In the genomic region with DNA sequence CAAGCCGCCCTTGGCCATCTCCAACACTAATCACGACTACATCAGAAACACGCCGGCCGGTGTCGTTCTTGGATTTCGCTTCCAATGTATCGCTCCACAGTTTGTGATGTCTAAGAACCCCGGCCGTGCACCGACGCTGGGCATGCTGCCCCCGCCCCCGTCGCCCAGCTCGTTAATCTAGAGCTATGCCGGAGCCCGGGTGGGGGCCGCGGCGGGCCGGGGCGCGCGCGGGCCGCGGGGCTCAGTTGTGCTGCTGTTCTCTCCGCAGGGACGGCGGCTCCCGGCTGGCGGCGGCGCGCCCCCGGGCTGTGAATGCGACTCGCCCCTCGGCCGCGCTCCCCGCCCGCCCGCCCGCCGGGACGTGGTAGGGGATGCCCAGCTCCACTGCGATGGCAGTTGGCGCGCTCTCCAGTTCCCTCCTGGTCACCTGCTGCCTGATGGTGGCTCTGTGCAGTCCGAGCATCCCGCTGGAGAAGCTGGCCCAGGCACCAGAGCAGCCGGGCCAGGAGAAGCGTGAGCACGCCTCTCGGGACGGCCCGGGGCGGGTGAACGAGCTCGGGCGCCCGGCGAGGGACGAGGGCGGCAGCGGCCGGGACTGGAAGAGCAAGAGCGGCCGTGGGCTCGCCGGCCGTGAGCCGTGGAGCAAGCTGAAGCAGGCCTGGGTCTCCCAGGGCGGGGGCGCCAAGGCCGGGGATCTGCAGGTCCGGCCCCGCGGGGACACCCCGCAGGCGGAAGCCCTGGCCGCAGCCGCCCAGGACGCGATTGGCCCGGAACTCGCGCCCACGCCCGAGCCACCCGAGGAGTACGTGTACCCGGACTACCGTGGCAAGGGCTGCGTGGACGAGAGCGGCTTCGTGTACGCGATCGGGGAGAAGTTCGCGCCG, we compare ENCODE assay signal across 10 cellular contexts. TPM values are rescaled to one million over a fixed set of nuclear protein-coding genes. Genes with fewer than 3 reads are reported as not detected.
DNase-seq lines count a peak whose midpoint lies in the region; ATAC-seq and TF ChIP-seq lines count a peak whose summit lies in the region.
"Had no signal": no experiment of that assay in that cellular context is flagged by ENCODE, and none has a peak within 500 bp of the region (broad histone marks: within the 10 kb centered on the region; RNA-seq: fewer than 3 reads in every experiment).

No MANE protein-coding gene starts in this region.

- TF ChIP-seq POLR2A in heart left ventricle (IDR thresholded peaks at IDR 0.05): no peak

- H3K4me3 ChIP-seq in heart left ventricle: peak overlapping the region; percentile 52 to 83 (median 60)
- peak overlapping the region in 1 of 2 donors; percentile 85 for H3K4me3 ChIP-seq in neuronal stem cell (ENCODE audit: low read length in 2 of 2)
- H3K4me3 ChIP-seq in aorta (ENCODE audit: low read length in 2 of 2): peak overlapping the region; percentile 9 to 61

- H2AFZ ChIP-seq in neuronal stem cell (ENCODE audit: low read length): peak overlapping the region; percentile 85

- 1 to 2% (median 1%) methylated on average over 42 to 106 of the region's 106 CpGs for WGBS in heart left ventricle, 4 donors
- WGBS in neuronal stem cell (ENCODE audit: extremely low coverage in 2 of 2, insufficient read length in 2 of 2, insufficient replicate concordance in 1 of 2), 2 donors: no CpG with 5 or more reads among the region's 106 CpGs
- 0 to 1% methylated on average over 92 to 106 of the region's 106 CpGs for WGBS in aorta, 2 donors

- no peak overlapping the region for H4K91ac ChIP-seq in neuronal stem cell (ENCODE audit: low read depth, low read length, poor library complexity)

- H3K4me1 ChIP-seq in heart left ventricle (peaks cover 0 to 58% (median 3%) of the 10 kb centered on the region in 12 donors), neuronal stem cell (ENCODE audit: control insufficient read depth in 2 of 2, insufficient read depth in 1 of 2, low read depth in 1 of 2, low read length in 2 of 2) (peaks cover 0 to 4% of the 10 kb centered on the region in 2 donors), aorta (ENCODE audit: control insufficient read depth in 1 of 2, insufficient read depth in 2 of 2, low read length in 2 of 2) (no peaks in the 10 kb centered on the region)

- H4K8ac ChIP-seq in neuronal stem cell (ENCODE audit: low read depth, low read length): no peak overlapping the region

- no peaks in the 10 kb centered on the region for H3K79me1 ChIP-seq in neuronal stem cell (ENCODE audit: low read depth, low read length)

- H3K36me3 ChIP-seq in heart left ventricle: no peaks in the 10 kb centered on the region
- H3K36me3 ChIP-seq in neuronal stem cell (replicated peaks in 1 of 2; ENCODE audit: control insufficient read depth in 2 of 2, insufficient read depth in 2 of 2, low read length in 2 of 2): no peaks in the 10 kb centered on the region
- H3K36me3 ChIP-seq in aorta (ENCODE audit: control insufficient read depth in 1 of 2, insufficient read depth in 2 of 2, low read length in 1 of 2): no peaks in the 10 kb centered on the region
- H3K36me3 ChIP-seq: adrenal gland had no signal

- no peak for TF ChIP-seq CTCF in heart left ventricle (IDR thresholded peaks at IDR 0.05)

- H3K27me3 ChIP-seq in heart left ventricle (peaks cover 0 to 51% (median 4%) of the 10 kb centered on the region in 9 donors), neuronal stem cell (ENCODE audit: control insufficient read depth in 3 of 3, insufficient read depth in 3 of 3, low read depth in 1 of 3, low read length in 3 of 3) (peaks cover 7 to 80% (median 24%) of the 10 kb centered on the region in 3 experiments), aorta (ENCODE audit: control insufficient read depth in 1 of 2, insufficient read depth in 2 of 2, low read length in 1 of 2) (no peaks in the 10 kb centered on the region)

- peak overlapping the region; percentile 70 for H3K9ac ChIP-seq in neuronal stem cell (ENCODE audit: low read depth, low read length, poor library complexity)

- intact Hi-C loops in heart left ventricle (cut with DNase I): loop anchor here in 5 of 10 donors (5.0 to 10.0 kb wide), 6 partner anchors 61 to 288 kb away; no protein-coding TSS in a partner anchor
- intact Hi-C loops in aorta (cut with DNase I): no loop called here

- H2BK5ac ChIP-seq in neuronal stem cell (ENCODE audit: low read length): no peak overlapping the region

- H3K27ac ChIP-seq in heart left ventricle (peak overlapping the region in 11 of 12 donors; percentile 44 to 96 (median 88)), neuronal stem cell (replicated peaks; ENCODE audit: low read length) (no peak overlapping the region), aorta (ENCODE audit: low read depth in 1 of 2, low read length in 2 of 2) (no peak overlapping the region)
- H3K27ac ChIP-seq: adrenal gland, C4-2B had no signal

- H3K14ac ChIP-seq in neuronal stem cell (ENCODE audit: low read length): no peak overlapping the region

- no peak overlapping the region for H2AK5ac ChIP-seq in neuronal stem cell (ENCODE audit: low read depth, low read length)

- peak overlapping the region; percentile 51 for H3K23ac ChIP-seq in neuronal stem cell (ENCODE audit: low read depth, low read length, poor library complexity)

- H2BK15ac ChIP-seq in neuronal stem cell (ENCODE audit: low read length): peak overlapping the region; percentile 37

- peak overlapping the region; percentile 100 for H3K4me2 ChIP-seq in neuronal stem cell (ENCODE audit: insufficient read depth, low read length, poor library complexity, severe bottlenecking)

- H3K9me3 ChIP-seq in heart left ventricle (no peaks in the 10 kb centered on the region), neuronal stem cell (replicated peaks in 1 of 2; ENCODE audit: control insufficient read depth in 2 of 2, insufficient read depth in 1 of 2, low read depth in 1 of 2, low read length in 2 of 2) (no peaks in the 10 kb centered on the region), aorta (ENCODE audit: control insufficient read depth, low read length) (no peaks in the 10 kb centered on the region)
- H3K9me3 ChIP-seq: adrenal gland had no signal

- no peak overlapping the region for H2BK12ac ChIP-seq in neuronal stem cell (ENCODE audit: low read length)

- peak in 3 of 4 donors; percentile 13 to 53 (median 39) for ATAC-seq in heart left ventricle
- ATAC-seq in aorta (ENCODE audit: low FRiP score): peak; percentile 34

- H2BK120ac ChIP-seq in neuronal stem cell (ENCODE audit: low read depth, low read length): no peak overlapping the region

- no peak overlapping the region for H3K4ac ChIP-seq in neuronal stem cell (ENCODE audit: low read length)

- peak; percentile 7 for DNase-seq in stimulated activated CD4-positive, alpha-beta T cell treated with anti-CD3 and anti-CD28 coated beads, Interleukin-15, amount 100 ng/mL, for 24 hours
- no peak for DNase-seq in stimulated activated CD4-positive, alpha-beta T cell treated with anti-CD3 and anti-CD28 coated beads, Interleukin-4, amount 100 ng/mL, for 4 hours
- DNase-seq in heart left ventricle (peak in 4 of 5 donors; percentile 30 to 69 (median 46)), neuronal stem cell (ENCODE audit: low spot score) (no peak), aorta (no peak), NCI-H1930 (lab: John Stamatoyannopoulos, UW) (no peak)
- DNase-seq in activated naive CD4-positive, alpha-beta T cell treated with anti-CD3 and anti-CD28 coated beads, Interleukin-2, amount 50 U/mL, for 16 hours: no peak
- no peak for DNase-seq in central memory CD4-positive, alpha-beta T cell
- DNase-seq: adrenal gland had no signal

- peak overlapping the region; percentile 90 for H3K18ac ChIP-seq in neuronal stem cell (ENCODE audit: low read length)

RNA-seq across cellular contexts. Expression of a gene that starts 1.9 kb away (rescaled TPM):
- total RNA-seq in heart left ventricle (10 to 100 TPM in 2 of 9 donors, 1 to 10 TPM in 7; 3.6 to 10.1 (median 6.8) TPM), aorta (not detected)
- polyA plus RNA-seq in heart left ventricle (1 to 10 TPM; 2.3 to 4.2 TPM), aorta (under 1 TPM in 1 of 2 donors, not detected in 1; 0.03 TPM)
- polyA plus RNA-seq in neuronal stem cell (2013, experiment 1 of 2): 0.32 TPM
- 0.33 TPM for polyA plus RNA-seq in neuronal stem cell (2013, experiment 2 of 2)

Comparison
In these comparisons a context has a peak if more than half of its experiments do, and no peak if none do; other contexts are left out.
1. DNase-seq: peak in stimulated activated CD4-positive, alpha-beta T cell treated with anti-CD3 and anti-CD28 coated beads, Interleukin-15, amount 100 ng/mL, for 24 hours (single experiment) and heart left ventricle (4 of 5); none in stimulated activated CD4-positive, alpha-beta T cell treated with anti-CD3 and anti-CD28 coated beads, Interleukin-4, amount 100 ng/mL, for 4 hours (0 of 2), neuronal stem cell (single experiment), aorta (0 of 2), activated naive CD4-positive, alpha-beta T cell treated with anti-CD3 and anti-CD28 coated beads, Interleukin-2, amount 50 U/mL, for 16 hours (single experiment), central memory CD4-positive, alpha-beta T cell (single experiment) and NCI-H1930 (0 of 2).
2. H3K27ac ChIP-seq: peak in heart left ventricle (11 of 12); none in neuronal stem cell (single experiment) and aorta (0 of 2).
3. RNA of a gene that starts 1.9 kb away (total RNA-seq): 3.6 to 10.1 TPM in heart left ventricle; not detected in aorta; every median in the first group is over 4 times any median in the second.